ENCODE assay signal across 32 cellular contexts in genomic region chr10:52954407-52954806, GRCh38.
"Had no signal": no experiment of that assay in that cellular context is flagged by ENCODE, and none has a peak within 500 bp of the region (broad histone marks: within the 10 kb centered on the region; RNA-seq: fewer than 3 reads in every experiment).

No MANE protein-coding gene starts in this region.

- H3K27ac ChIP-seq: brain microvascular endothelial cell, esophagus muscularis mucosa, heart right ventricle, pancreas, prostate gland, sigmoid colon, thoracic aorta, upper lobe of left lung, WERI-Rb-1 had no signal

- H3K9me3 ChIP-seq: esophagus muscularis mucosa, heart right ventricle, pancreas, prostate gland, sigmoid colon, thoracic aorta, upper lobe of left lung had no signal

- H3K27me3 ChIP-seq: brain microvascular endothelial cell, esophagus muscularis mucosa, heart right ventricle, pancreas, sigmoid colon, upper lobe of left lung had no signal

- DNase-seq: activated CD4-positive, alpha-beta T cell treated with anti-CD3 and anti-CD28 coated beads for 48 hours; activated CD4-positive, alpha-beta T cell treated with anti-CD3 and anti-CD28 coated beads, Interleukin-2, amount 50 U/mL, for 48 hours; activated CD8-positive, alpha-beta memory T cell treated with anti-CD3 and anti-CD28 coated beads, Interleukin-2, amount 50 U/mL, for 4 hours; activated gamma-delta T cell treated with Interleukin-2 at 50 U/mL for 16 hours; activated naive CD4-positive, alpha-beta T cell treated with anti-CD3 and anti-CD28 coated beads, Interleukin-2, amount 50 U/mL, for 16 hours; activated T-cell treated with anti-CD3 and anti-CD28 coated beads, Interleukin-2, amount 50 U/mL, for 24 hours; amniotic stem cell; brain microvascular endothelial cell; caudate nucleus; cortex of kidney; effector memory CD8-positive, alpha-beta T cell; foreskin melanocyte; heart right ventricle; left ventricle myocardium superior; midbrain; naive thymus-derived CD8-positive, alpha-beta T cell; nucleus accumbens; pancreas; sigmoid colon; small intestine; stimulated activated CD4-positive, alpha-beta T cell treated with anti-CD3 and anti-CD28 coated beads, Interleukin-4, amount 100 ng/mL, for 24 hours; T-helper 17 cell; T1000; upper lobe of left lung; WERI-Rb-1 had no signal

- ATAC-seq: activated CD4-positive, CD25-positive, alpha-beta regulatory T cell treated with anti-CD3 and anti-CD28 coated beads, Interleukin-2, amount 50 U/mL, for 24 hours; activated T-helper 17 cell treated with anti-CD3 and anti-CD28 coated beads, Interleukin-2, amount 50 U/mL, for 72 hours; effector memory CD8-positive, alpha-beta T cell; heart right ventricle; left ventricle myocardium superior; naive thymus-derived CD8-positive, alpha-beta T cell; pancreas; stimulated activated effector memory CD8-positive, alpha-beta T cell treated with anti-CD3 and anti-CD28 coated beads, Interleukin-12 subunit alpha, Interleukin-12 subunit beta, amount 100 ng/mL, for 72 hours; T-helper 17 cell had no signal

- H3K4me3 ChIP-seq: esophagus muscularis mucosa, heart right ventricle, pancreas, prostate gland, sigmoid colon, thoracic aorta, upper lobe of left lung had no signal

- H3K4me1 ChIP-seq: heart right ventricle, pancreas, prostate gland, sigmoid colon, upper lobe of left lung had no signal

- H3K36me3 ChIP-seq: brain microvascular endothelial cell, esophagus muscularis mucosa, heart right ventricle, pancreas, prostate gland, sigmoid colon, thoracic aorta, upper lobe of left lung, WERI-Rb-1 had no signal

- FAIRE-seq: astrocyte, pancreas, small intestine had no signal
